2 cellular contexts compared by ENCODE assay signal in genomic region chr1:44673675-44674112, GRCh38.
TF ChIP-seq lines count a peak whose summit lies in the region.

No MANE protein-coding gene starts in this region.

TF ChIP-seq in HCT116, 20 proteins besides CTCF, POLR2A, EP300 and RAD21 (continued from another document):
- no peak for TF ChIP-seq REST (IDR thresholded peaks at IDR 0.05; ENCODE audit: low read depth)

TF ChIP-seq in WTC11, 78 proteins besides CTCF, POLR2A, EP300 and RAD21 (continued from another document):
- no peak for TF ChIP-seq AR (CRISPR knock-in tag; IDR thresholded peaks at IDR 0.05)
- TF ChIP-seq STAT6 (CRISPR knock-in tag; conservative IDR thresholded peaks at IDR 0.05; ENCODE audit: low read depth), result no peak
- no peak for TF ChIP-seq IRF1 (CRISPR knock-in tag; IDR thresholded peaks at IDR 0.05)
- TF ChIP-seq SOX15 (CRISPR knock-in tag; IDR thresholded peaks at IDR 0.05), result no peak
- TF ChIP-seq CDX4 (CRISPR knock-in tag; IDR thresholded peaks at IDR 0.05; ENCODE audit: borderline replicate concordance), result no peak
- no peak for TF ChIP-seq ZNF416 (CRISPR knock-in tag; IDR thresholded peaks at IDR 0.05)
- TF ChIP-seq GABPB1 (CRISPR knock-in tag; IDR thresholded peaks at IDR 0.05), result no peak
- no peak for TF ChIP-seq E2F5 (CRISPR knock-in tag; IDR thresholded peaks at IDR 0.05)
- TF ChIP-seq PREB (CRISPR knock-in tag; IDR thresholded peaks at IDR 0.05; ENCODE audit: borderline replicate concordance), result no peak
- TF ChIP-seq ZSCAN18 (CRISPR knock-in tag; IDR thresholded peaks at IDR 0.05), result no peak
- no peak for TF ChIP-seq ZNF317 (CRISPR knock-in tag; IDR thresholded peaks at IDR 0.05; ENCODE audit: borderline replicate concordance, low read depth)
- no peak for TF ChIP-seq ZNF232 (CRISPR knock-in tag; IDR thresholded peaks at IDR 0.05)
- TF ChIP-seq ZBTB21 (CRISPR knock-in tag; IDR thresholded peaks at IDR 0.05; ENCODE audit: borderline replicate concordance), result no peak
